ENCODE assay signal across 8 cellular contexts in genomic region chr14:65961004-65961403, GRCh38.
A peak's percentile ranks its signal among the peaks of the same experiment; 100 is the strongest.
DNase-seq lines count a peak whose midpoint lies in the region; ATAC-seq and TF ChIP-seq lines count a peak whose summit lies in the region.

No MANE protein-coding gene starts in this region.

- intact Hi-C loops in Right ventricle myocardium superior (cut with DNase I), result loop anchor here (10.0 kb wide), 1 partner anchor 114 kb away; no protein-coding TSS in a partner anchor

- H3K4me2 ChIP-seq in DOHH2 (ENCODE audit: low read length), result no peak overlapping the region

- no peaks in the 10 kb centered on the region for H3F3A ChIP-seq in DOHH2 (ENCODE audit: control insufficient read depth, insufficient read depth)

- DNase-seq in HFF-Myc (ENCODE audit: extremely low read depth, low read depth), result no peak
- peak; percentile 71 for DNase-seq in OCI-M1 (lab: John Stamatoyannopoulos, UW)
- peak; percentile 41 for DNase-seq in activated T-helper 1 cell treated with Interleukin-2 at 50 U/mL for 16 hours (ENCODE audit: low read depth)
- peak; percentile 62 for DNase-seq in Right ventricle myocardium superior
- peak; percentile 89 for DNase-seq in stimulated activated CD4-positive, alpha-beta T cell treated with anti-CD3 and anti-CD28 coated beads, Interleukin-15, amount 100 ng/mL, for 24 hours
- no peak for DNase-seq in DMS79 (lab: John Stamatoyannopoulos, UW)
- no peak for DNase-seq in NCI-H510A treated with DMSO at 0.1 percent for 48 hours (lab: John Stamatoyannopoulos, UW)

- H3K4me1 ChIP-seq in DOHH2 (ENCODE audit: control insufficient read depth, low read length), result peaks cover 9% of the 10 kb centered on the region

- peaks cover 17% of the 10 kb centered on the region for H3K27me3 ChIP-seq in DOHH2 (ENCODE audit: control insufficient read depth, low read length)

- no peaks in the 10 kb centered on the region for H3K9me3 ChIP-seq in DOHH2 (ENCODE audit: control insufficient read depth, insufficient read depth, low read length)

- H3K9me2 ChIP-seq in DOHH2 (replicated peaks; ENCODE audit: control insufficient read depth, low read length), result no peaks in the 10 kb centered on the region

- H3K4me3 ChIP-seq in DOHH2 (ENCODE audit: low read length), result no peak overlapping the region
- no peak overlapping the region for H3K4me3 ChIP-seq in HFF-Myc (replicated peaks; ENCODE audit: low read depth, low read length)

- H3K36me3 ChIP-seq in DOHH2 (ENCODE audit: control insufficient read depth, low read length), result no peaks in the 10 kb centered on the region

- peak; percentile 57 for ATAC-seq in Right ventricle myocardium superior (ENCODE audit: poor library complexity)

- H3K27ac ChIP-seq in DOHH2 (ENCODE audit: low read depth, low read length), result no peak overlapping the region

- no peaks in the 10 kb centered on the region for H4K20me1 ChIP-seq in DOHH2 (ENCODE audit: control insufficient read depth, insufficient read depth, low read depth, low read length)

- H3K79me2 ChIP-seq in DOHH2 (ENCODE audit: control insufficient read depth, low read length), result no peaks in the 10 kb centered on the region

- TF ChIP-seq CTCF in DOHH2 (IDR thresholded peaks at IDR 0.05; ENCODE audit: low read depth, low read length, poor library complexity, severe bottlenecking) (peak; percentile 82), HFF-Myc (IDR thresholded peaks at IDR 0.05; ENCODE audit: low read depth, low read length, missing control alignments) (peak; percentile 74)

Comparison
In these comparisons a context has a peak if more than half of its experiments do, and no peak if none do; other contexts are left out.
1. DNase-seq: peak in OCI-M1 (single experiment), activated T-helper 1 cell treated with Interleukin-2 at 50 U/mL for 16 hours (single experiment), Right ventricle myocardium superior (single experiment) and stimulated activated CD4-positive, alpha-beta T cell treated with anti-CD3 and anti-CD28 coated beads, Interleukin-15, amount 100 ng/mL, for 24 hours (single experiment); none in HFF-Myc (single experiment), DMS79 (single experiment) and NCI-H510A treated with DMSO at 0.1 percent for 48 hours (single experiment).